ENCODE assay signal across 25 cellular contexts in genomic region chr1:220182081-220182480, GRCh38.
"Had no signal": no experiment of that assay in that cellular context is flagged by ENCODE, and none has a peak within 500 bp of the region (broad histone marks: within the 10 kb centered on the region; RNA-seq: fewer than 3 reads in every experiment).

No MANE protein-coding gene starts in this region.

- H3K27me3 ChIP-seq: gastroesophageal sphincter, sigmoid colon, spleen, upper lobe of left lung had no signal

- H3K27ac Mint-ChIP-seq: activated naive CD8-positive, alpha-beta T cell; activated T-cell treated with anti-CD3 and anti-CD28 coated beads, Interleukin-2, amount 50 U/mL, for 24 hours; activated T-helper 2 cell treated with anti-CD3 and anti-CD28 coated beads, Interferon-gamma antibody, Interleukin-2, Interleukin-4, amounts not matched to agents 10 μg/mL and 5 μg/mL and 100 μg/mL, durations not matched to agents 14 hours and 24 hours and 36 hours; dendritic cell treated with granulocyte-macrophage colony-stimulating factor and Interleukin-4, amounts not matched to agents 40 ng/mL and 50 ng/mL, for 4 days had no signal

- H3K9me3 ChIP-seq: gastroesophageal sphincter, spleen, upper lobe of left lung had no signal

- H3K27me3 Mint-ChIP-seq: activated naive CD8-positive, alpha-beta T cell; activated T-cell treated with anti-CD3 and anti-CD28 coated beads, Interleukin-2, amount 50 U/mL, for 24 hours; dendritic cell treated with granulocyte-macrophage colony-stimulating factor and Interleukin-4, amounts not matched to agents 40 ng/mL and 50 ng/mL, for 4 days had no signal

- ATAC-seq: gastroesophageal sphincter; left ventricle myocardium superior; stimulated activated naive CD8-positive, alpha-beta T cell treated with anti-CD3 and anti-CD28 coated beads, Interleukin-15, Interleukin-2, amounts not matched to agents 100 U/mL and 50 U/mL, for 24 hours had no signal

- H3K9me3 Mint-ChIP-seq: activated T-cell treated with anti-CD3 and anti-CD28 coated beads, Interleukin-2, amount 50 U/mL, for 24 hours; activated T-helper 2 cell treated with anti-CD3 and anti-CD28 coated beads, Interferon-gamma antibody, Interleukin-2, Interleukin-4, amounts not matched to agents 10 μg/mL and 5 μg/mL and 100 μg/mL, durations not matched to agents 14 hours and 24 hours and 36 hours; dendritic cell treated with granulocyte-macrophage colony-stimulating factor and Interleukin-4, amounts not matched to agents 40 ng/mL and 50 ng/mL, for 4 days had no signal

- H3K27ac ChIP-seq: gastroesophageal sphincter, sigmoid colon, spleen, upper lobe of left lung had no signal

- H3K4me1 ChIP-seq: gastroesophageal sphincter, spleen, upper lobe of left lung had no signal

- H3K4me3 Mint-ChIP-seq: activated naive CD8-positive, alpha-beta T cell; activated T-cell treated with anti-CD3 and anti-CD28 coated beads, Interleukin-2, amount 50 U/mL, for 24 hours; dendritic cell treated with granulocyte-macrophage colony-stimulating factor and Interleukin-4, amounts not matched to agents 40 ng/mL and 50 ng/mL, for 4 days had no signal

- DNase-seq: activated CD4-positive, alpha-beta T cell treated with anti-CD3 and anti-CD28 coated beads for 1 hour; activated CD4-positive, alpha-beta T cell treated with anti-CD3 and anti-CD28 coated beads, Interleukin-2, amount 50 U/mL, for 1 hour; activated CD8-positive, alpha-beta memory T cell treated with anti-CD3 and anti-CD28 coated beads for 24 hours; activated CD8-positive, alpha-beta memory T cell treated with anti-CD3 and anti-CD28 coated beads, Interleukin-2, amount 50 U/mL, for 4 hours; activated naive CD4-positive, alpha-beta T cell; activated T-cell treated with anti-CD3 and anti-CD28 coated beads, Interleukin-2, amount 50 U/mL, for 24 hours; effector CD8-positive, alpha-beta T cell; head of caudate nucleus; hypothalamus; left ventricle myocardium superior; mammary epithelial cell; nucleus accumbens; posterior cingulate gyrus; retina; sigmoid colon; spleen; stimulated activated CD4-positive, alpha-beta T cell treated with anti-CD3 and anti-CD28 coated beads, Interleukin-4, amount 100 ng/mL, for 1 hour; stimulated activated naive CD8-positive, alpha-beta T cell treated with anti-CD3 and anti-CD28 coated beads, Interleukin-15, Interleukin-2, amounts not matched to agents 100 U/mL and 50 U/mL, for 24 hours; T-helper 9 cell; upper lobe of left lung had no signal

- H3K4me3 ChIP-seq: gastroesophageal sphincter, sigmoid colon, spleen, upper lobe of left lung had no signal

- FAIRE-seq: bronchial epithelial cell had no signal
